Comparison of ENCODE assay signal across 26 cellular contexts in the genomic region with DNA sequence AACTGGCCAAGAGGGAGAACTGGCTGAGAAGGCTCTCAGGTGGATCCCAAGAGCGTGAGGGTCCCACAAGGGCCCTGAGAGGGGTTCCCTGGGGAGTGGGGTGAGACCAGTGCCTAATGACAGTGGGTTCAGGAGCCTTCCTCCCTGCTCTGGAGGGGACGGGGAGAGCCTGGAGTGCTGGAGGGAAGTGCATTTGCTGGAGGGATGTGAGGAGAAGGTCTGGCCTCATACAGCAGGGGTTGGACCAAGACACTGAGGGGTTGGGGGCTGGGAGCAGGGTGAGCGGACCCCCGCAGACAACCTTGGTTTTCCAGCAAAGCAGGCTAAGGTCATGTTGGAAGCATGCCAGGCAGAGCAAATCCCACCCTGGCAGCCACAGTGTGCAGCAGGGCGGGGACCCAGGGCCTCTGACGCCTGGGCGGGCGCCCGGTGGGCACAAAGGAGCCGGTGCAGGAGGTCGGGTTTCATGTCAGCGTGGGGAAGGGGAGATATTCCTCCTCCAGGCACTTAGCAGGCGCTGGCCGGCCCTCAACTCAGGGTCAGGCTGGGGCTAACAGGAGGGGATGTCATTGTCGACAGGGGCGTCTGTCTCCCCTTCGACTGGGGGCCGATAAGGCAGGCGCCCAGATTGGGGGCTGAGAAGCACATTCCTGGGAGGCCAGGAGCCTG. TPM values are rescaled to one million over a fixed set of nuclear protein-coding genes. Genes with fewer than 3 reads are reported as not detected.
DNase-seq lines count a peak whose midpoint lies in the region; ATAC-seq, FAIRE-seq and TF ChIP-seq lines count a peak whose summit lies in the region.
"Had no signal": no experiment of that assay in that cellular context is flagged by ENCODE, and none has a peak within 500 bp of the region (broad histone marks: within the 10 kb centered on the region; RNA-seq: fewer than 3 reads in every experiment).

No MANE protein-coding gene starts in this region.

- H3K4me1 Mint-ChIP-seq in nephron = peaks cover 84% of the 10 kb centered on the region

- no peak for TF ChIP-seq RAD21 in H1 (IDR thresholded peaks at IDR 0.05 in 1 of 2, conservative IDR thresholded peaks at IDR 0.05 in 1 of 2; ENCODE audit: low read depth in 2 of 2, low read length in 2 of 2)

- peaks cover 10% of the 10 kb centered on the region; the same call in 1 of the 2 replicates for H3K36me3 ChIP-seq in BLaER1
- H3K36me3 ChIP-seq in H7 (replicated peaks; ENCODE audit: control insufficient read depth, insufficient read depth, low read length) = no peaks in the 10 kb centered on the region
- H3K36me3 ChIP-seq in H1 (ENCODE audit: control insufficient read depth in 2 of 4, insufficient read depth in 4 of 4, low read length in 3 of 4) = no peaks in the 10 kb centered on the region
- H3K36me3 ChIP-seq in mucosa of descending colon (ENCODE audit: low read depth) = no peaks in the 10 kb centered on the region
- H3K36me3 ChIP-seq: esophagus muscularis mucosa had no signal

- 0 out of 2 replicates have a peak overlapping the region, but pooled peaks have one; percentile 84 for H2BK12ac ChIP-seq in H1 (ENCODE audit: low read depth, low read length)

- ATAC-seq in mucosa of descending colon (no peak), left lobe of liver (no peak)
- ATAC-seq: activated CD8-positive, alpha-beta memory T cell treated with anti-CD3 and anti-CD28 coated beads, Interleukin-2, amount 10 ng/mL, durations not matched to agents 7 days and 5 days had no signal

- peaks cover 12% of the 10 kb centered on the region; the same call in 1 of the 2 replicates for H3K23me2 ChIP-seq in H1 (ENCODE audit: low read depth, low read length)

- H3K4me2 ChIP-seq in BLaER1 (peak overlapping the region; percentile 89), H1 (ENCODE audit: insufficient read depth in 1 of 2, low read depth in 2 of 2, low read length in 2 of 2) (no peak overlapping the region)

- no peaks in the 10 kb centered on the region for H3K79me2 ChIP-seq in H1 (ENCODE audit: control insufficient read depth in 1 of 2, insufficient read depth in 2 of 2, low read length in 2 of 2)

- peak overlapping the region; percentile 69; the same call in 1 of the 2 replicates for H3K9ac ChIP-seq in BLaER1
- H3K9ac ChIP-seq in H1 (replicated peaks in 1 of 4; ENCODE audit: extremely low read depth in 1 of 4, low read depth in 3 of 4, low read length in 3 of 4) = no peak overlapping the region

- no peaks in the 10 kb centered on the region for H3K27me3 Mint-ChIP-seq in nephron (ENCODE audit: low read depth)

- H2BK20ac ChIP-seq in H1 (ENCODE audit: low read length) = peak overlapping the region; percentile 80; the same call in 1 of the 2 replicates

- DNase-seq in H7 (peak; percentile 78), H1 (ENCODE audit: low read depth in 1 of 2, low spot score in 2 of 2) (no peak), mucosa of gallbladder (ENCODE audit: low spot score) (no peak), AML-193 (lab: John Stamatoyannopoulos, UW) (no peak), mucosa of descending colon (no peak), left lobe of liver (ENCODE audit: low spot score) (no peak)
- DNase-seq: activated CD4-positive, alpha-beta T cell treated with anti-CD3 and anti-CD28 coated beads for 48 hours; activated CD8-positive, alpha-beta memory T cell treated with anti-CD3 and anti-CD28 coated beads, Interleukin-2, amount 10 ng/mL, durations not matched to agents 7 days and 5 days; activated naive CD4-positive, alpha-beta T cell treated with anti-CD3 and anti-CD28 coated beads, Interleukin-2, amount 10 ng/mL, durations not matched to agents 7 days and 5 days; amygdala; CD4-positive, CD25-positive, alpha-beta regulatory T cell; cortex of kidney; EL; foreskin melanocyte; mesendoderm; NCI-H1417; NCI-H2107; NCI-H510A treated with DMSO at 0.1 percent for 48 hours; trophoblast cell had no signal

- TF ChIP-seq CTCF in H1 (IDR thresholded peaks at IDR 0.05; ENCODE audit: control extremely low read depth in 1 of 3, insufficient read depth in 1 of 3, low read depth in 1 of 3, low read length in 3 of 3) (no peak), nephron (IDR thresholded peaks at IDR 0.05; ENCODE audit: unreplicated experiment in 3 of 3) (no peak), mucosa of descending colon (IDR thresholded peaks at IDR 0.05) (no peak)

- TF ChIP-seq POLR2A in H1 (IDR thresholded peaks at IDR 0.05; ENCODE audit: control extremely low read depth in 1 of 2, low read depth in 2 of 2, low read length in 2 of 2) = no peak

- no peak overlapping the region; the same call in 1 of the 2 replicates for H2AFZ ChIP-seq in H1 (ENCODE audit: low read length)

- H2BK15ac ChIP-seq in H1 (ENCODE audit: low read length) = peak overlapping the region; percentile 92; the same call in 1 of the 2 replicates

- H3K36me3 Mint-ChIP-seq in nephron (ENCODE audit: low read depth) = no peaks in the 10 kb centered on the region
- H3K36me3 Mint-ChIP-seq: CD4-positive, CD25-positive, alpha-beta regulatory T cell had no signal

- H4K8ac ChIP-seq in H1 (ENCODE audit: extremely low read depth, insufficient read depth, low read length) = peak overlapping the region; percentile 48

- FAIRE-seq in H1 (lab: Jason Lieb, UNC) = no peak
- FAIRE-seq: bronchial epithelial cell, RCC 7860 had no signal

- H3K9me3 Mint-ChIP-seq in nephron = no peaks in the 10 kb centered on the region
- H3K9me3 Mint-ChIP-seq: activated naive CD4-positive, alpha-beta T cell treated with anti-CD3 and anti-CD28 coated beads, Interleukin-2, amount 10 ng/mL, durations not matched to agents 7 days and 5 days; CD4-positive, CD25-positive, alpha-beta regulatory T cell had no signal

- no peak overlapping the region for H2AK5ac ChIP-seq in H1 (ENCODE audit: low read depth, low read length)

- H3K14ac ChIP-seq in H1 (ENCODE audit: insufficient read length) = no peak overlapping the region

- H3K27ac Mint-ChIP-seq in nephron = peak overlapping the region; percentile 57 to 90 (median 72)
- H3K27ac Mint-ChIP-seq: activated CD8-positive, alpha-beta memory T cell treated with anti-CD3 and anti-CD28 coated beads, Interleukin-2, amount 10 ng/mL, durations not matched to agents 7 days and 5 days; activated naive CD4-positive, alpha-beta T cell treated with anti-CD3 and anti-CD28 coated beads, Interleukin-2, amount 10 ng/mL, durations not matched to agents 7 days and 5 days had no signal

- 76% methylated on average over 18 of the region's 19 CpGs; no CpG with 5 or more reads in 1 of the 2 experiments for WGBS in H1 (ENCODE audit: extremely low coverage in 1 of 2, insufficient coverage in 1 of 2, insufficient read length in 1 of 2, insufficient replicate concordance in 2 of 2, low coverage in 1 of 2, low lambda C conversion rate in 2 of 2, missing lambda C conversion rate in 1 of 2), 2 experiments

- H3K27ac ChIP-seq in BLaER1 (peak overlapping the region; percentile 97), H1 (ENCODE audit: low read depth, low read length) (no peak overlapping the region)
- H3K27ac ChIP-seq: esophagus muscularis mucosa, HL-60, SK-N-MC had no signal

- H3K56ac ChIP-seq in H1 (replicated peaks; ENCODE audit: insufficient read length, low read depth, low read length) = no peak overlapping the region

- intact Hi-C loops in mucosa of descending colon (cut with DNase I, micrococcal nuclease) = loop anchor here in 1 of 2 donors (10.0 kb wide), 1 partner anchor 297 kb away; no protein-coding TSS in a partner anchor

- peak overlapping the region; percentile 66; the same call in 1 of the 2 replicates for H2BK5ac ChIP-seq in H1 (ENCODE audit: low read depth, low read length)

- peak overlapping the region; percentile 48; the same call in 1 of the 2 replicates for H3K18ac ChIP-seq in H1 (ENCODE audit: extremely low read depth, low read length)

- H4K20me1 ChIP-seq in BLaER1 (peaks cover 15% of the 10 kb centered on the region), H1 (replicated peaks in 1 of 2; ENCODE audit: control insufficient read depth in 1 of 2, insufficient read depth in 2 of 2, low read length in 2 of 2) (peaks cover 0 to 4% of the 10 kb centered on the region in 2 experiments)

- H4K91ac ChIP-seq in H1 (replicated peaks; ENCODE audit: insufficient read length, low read length) = peak overlapping the region; percentile 69

- CTCF ChIA-PET in H1 (lab: Charles Lee; ENCODE audit: partially characterized antibody) = no interaction called here

- H3K79me1 ChIP-seq in H1 (ENCODE audit: low read depth, low read length) = no peaks in the 10 kb centered on the region

- no peaks in the 10 kb centered on the region for H3K9me3 ChIP-seq in BLaER1
- H3K9me3 ChIP-seq in H1 (ENCODE audit: insufficient read depth in 2 of 2, low read depth in 1 of 2, low read length in 1 of 2) = no peaks in the 10 kb centered on the region
- no peaks in the 10 kb centered on the region for H3K9me3 ChIP-seq in mucosa of descending colon
- H3K9me3 ChIP-seq: esophagus muscularis mucosa had no signal

- H3K27me3 ChIP-seq in BLaER1 = no peaks in the 10 kb centered on the region
- no peaks in the 10 kb centered on the region; the same call in 1 of the 2 replicates for H3K27me3 ChIP-seq in H7 (ENCODE audit: control insufficient read depth, insufficient read depth, low read length)
- peaks cover 0 to 2% (median under 1%) of the 10 kb centered on the region in 4 experiments; a peak in 2 of 7 replicates for H3K27me3 ChIP-seq in H1 (replicated peaks in 1 of 4; ENCODE audit: control insufficient read depth in 3 of 4, extremely low read depth in 1 of 4, insufficient read depth in 3 of 4, low read length in 3 of 4)
- H3K27me3 ChIP-seq: esophagus muscularis mucosa had no signal

- peaks cover 85% of the 10 kb centered on the region for H3K4me1 ChIP-seq in BLaER1
- peaks cover 0 to 27% (median 19%) of the 10 kb centered on the region in 4 experiments; a peak in 5 of 7 replicates for H3K4me1 ChIP-seq in H1 (replicated peaks in 1 of 4; ENCODE audit: control insufficient read depth in 3 of 4, insufficient read depth in 4 of 4, low read length in 3 of 4)
- H3K4me1 ChIP-seq in mucosa of descending colon (ENCODE audit: low read depth) = peaks cover 13% of the 10 kb centered on the region

- H4K5ac ChIP-seq in H1 (ENCODE audit: insufficient read length, low read depth, low read length) = no peak overlapping the region

- H3K4ac ChIP-seq in H1 (replicated peaks; ENCODE audit: insufficient read length, low read depth, low read length) = no peak overlapping the region

- H2BK120ac ChIP-seq in H1 (replicated peaks; ENCODE audit: low read depth, low read length) = no peak overlapping the region

- H3K4me3 Mint-ChIP-seq in nephron = peak overlapping the region in 2 of 3 experiments; percentile 20 to 24
- H3K4me3 Mint-ChIP-seq: activated CD8-positive, alpha-beta memory T cell treated with anti-CD3 and anti-CD28 coated beads, Interleukin-2, amount 10 ng/mL, durations not matched to agents 7 days and 5 days; activated naive CD4-positive, alpha-beta T cell treated with anti-CD3 and anti-CD28 coated beads, Interleukin-2, amount 10 ng/mL, durations not matched to agents 7 days and 5 days had no signal

- H3K23ac ChIP-seq in H1 (ENCODE audit: insufficient read length) = no peak overlapping the region

- H3K4me3 ChIP-seq in BLaER1 (no peak overlapping the region), H7 (ENCODE audit: insufficient read depth, low read depth, low read length) (no peak overlapping the region), H1 (ENCODE audit: extremely low read depth in 1 of 4, insufficient read depth in 2 of 4, low read depth in 3 of 4, low read length in 4 of 4) (no peak overlapping the region), mucosa of descending colon (no peak overlapping the region)
- H3K4me3 ChIP-seq: esophagus muscularis mucosa, SK-N-MC had no signal

- no peak for TF ChIP-seq EP300 in H1 (IDR thresholded peaks at IDR 0.05; ENCODE audit: borderline replicate concordance in 1 of 2, low read depth in 2 of 2, low read length in 2 of 2)

- POLR2A ChIA-PET in H1 (lab: Charles Lee; ENCODE audit: partially characterized antibody) = no interaction called here

RNA-seq across cellular contexts. Expression of a gene that starts 3.1 kb away (rescaled TPM):
- 5.0 and 9.3 TPM in 2 replicates for total RNA-seq in H7 (2014; rRNA removed; shearing (Covaris generic))
- total RNA-seq in H1 (2021; fragmentation: NEBNext Ultra II Directional; extraction: Animal tissue kit (Norgen Biotek cat#: 25700)) = 8.7 and 9.9 TPM in 2 replicates
- polyA plus RNA-seq in H1 (2011; rRNA removed) = 19.5 and 27.8 TPM in 2 replicates
- 18.7 TPM for polyA plus RNA-seq in H1 (2011; cell fraction: cytosol; rRNA removed)
- 46.9 TPM for polyA plus RNA-seq in H1 (2011; cell fraction: nucleus; rRNA removed)
- 6.7 to 16.6 TPM (median 12.9 TPM) in 4 replicates for polyA plus RNA-seq in H1 (2012, experiment 1 of 2)
- polyA plus RNA-seq in H1 (2012, experiment 2 of 2) = 14.4 TPM
- polyA plus RNA-seq in H1 (2013, experiment 1 of 2) = 20.0 TPM
- 21.0 TPM for polyA plus RNA-seq in H1 (2013, experiment 2 of 2)
- 4.5 and 5.2 TPM in 2 replicates for polyA minus RNA-seq in H1 (2011; rRNA and poly(A)+ RNA removed)
- polyA minus RNA-seq in H1 (2011; cell fraction: cytosol; rRNA and poly(A)+ RNA removed) = 4.6 TPM
- polyA minus RNA-seq in H1 (2011; cell fraction: nucleus; rRNA and poly(A)+ RNA removed) = 6.7 TPM
- 6.2 TPM for total RNA-seq in mucosa of gallbladder
- total RNA-seq in mucosa of descending colon = 10 to 100 TPM in 1 of 3 donors, 1 to 10 TPM in 2; 4.4 to 18.8 (median 7.9) TPM
- total RNA-seq in left lobe of liver = 4.7 TPM
- total RNA-seq: esophagus muscularis mucosa had no signal

RNA-seq across cellular contexts. Expression of a gene that starts 15.8 kb away (rescaled TPM):
- total RNA-seq in H7 (2014; rRNA removed; shearing (Covaris generic)) = 10.7 and 17.4 TPM in 2 replicates
- 12.5 and 13.2 TPM in 2 replicates for total RNA-seq in H1 (2021; fragmentation: NEBNext Ultra II Directional; extraction: Animal tissue kit (Norgen Biotek cat#: 25700))
- polyA plus RNA-seq in H1 (2011; rRNA removed) = 9.1 and 10.7 TPM in 2 replicates
- 16.2 TPM for polyA plus RNA-seq in H1 (2011; cell fraction: cytosol; rRNA removed)
- polyA plus RNA-seq in H1 (2011; cell fraction: nucleus; rRNA removed) = 32.5 TPM
- polyA plus RNA-seq in H1 (2012, experiment 1 of 2) = 12.7 to 19.4 TPM (median 16.1 TPM) in 4 replicates
- 9.7 TPM for polyA plus RNA-seq in H1 (2012, experiment 2 of 2)
- polyA plus RNA-seq in H1 (2013, experiment 1 of 2) = 14.1 TPM
- polyA plus RNA-seq in H1 (2013, experiment 2 of 2) = 12.3 TPM
- 16.2 and 25.1 TPM in 2 replicates for polyA minus RNA-seq in H1 (2011; rRNA and poly(A)+ RNA removed)
- polyA minus RNA-seq in H1 (2011; cell fraction: cytosol; rRNA and poly(A)+ RNA removed) = 5.9 TPM
- polyA minus RNA-seq in H1 (2011; cell fraction: nucleus; rRNA and poly(A)+ RNA removed) = 20.7 TPM
- total RNA-seq in mucosa of gallbladder (24.0 TPM), mucosa of descending colon (10 to 100 TPM; 11.5 to 14.7 (median 12.5) TPM), left lobe of liver (6.8 TPM)

RNA-seq across cellular contexts. Expression of a gene that starts 52.3 kb away (rescaled TPM):
- total RNA-seq in H7 (2014; rRNA removed; shearing (Covaris generic)) = 952 and 1,162 TPM in 2 replicates
- total RNA-seq in H1 (2021; fragmentation: NEBNext Ultra II Directional; extraction: Animal tissue kit (Norgen Biotek cat#: 25700)) = 1,082 and 1,119 TPM in 2 replicates
- polyA plus RNA-seq in H1 (2011; rRNA removed) = 1,870 and 2,008 TPM in 2 replicates
- 1,234 TPM for polyA plus RNA-seq in H1 (2011; cell fraction: cytosol; rRNA removed)
- polyA plus RNA-seq in H1 (2011; cell fraction: nucleus; rRNA removed) = 854 TPM
- 481 to 1,182 TPM (median 1,056 TPM) in 4 replicates for polyA plus RNA-seq in H1 (2012, experiment 1 of 2)
- 1,334 TPM for polyA plus RNA-seq in H1 (2012, experiment 2 of 2)
- 1,822 TPM for polyA plus RNA-seq in H1 (2013, experiment 1 of 2)
- 1,703 TPM for polyA plus RNA-seq in H1 (2013, experiment 2 of 2)
- 45.6 and 50.1 TPM in 2 replicates for polyA minus RNA-seq in H1 (2011; rRNA and poly(A)+ RNA removed)
- polyA minus RNA-seq in H1 (2011; cell fraction: cytosol; rRNA and poly(A)+ RNA removed) = 631 TPM
- polyA minus RNA-seq in H1 (2011; cell fraction: nucleus; rRNA and poly(A)+ RNA removed) = 307 TPM
- 668 TPM for total RNA-seq in mucosa of gallbladder
- 100 to 1,000 TPM; 142 to 414 (median 209) TPM for total RNA-seq in mucosa of descending colon
- 81.5 TPM for total RNA-seq in left lobe of liver

RNA-seq across cellular contexts. Expression of a gene that starts 55.1 kb away (rescaled TPM):
- 79.1 and 86.5 TPM in 2 replicates for total RNA-seq in H7 (2014; rRNA removed; shearing (Covaris generic))
- 116 and 124 TPM in 2 replicates for total RNA-seq in H1 (2021; fragmentation: NEBNext Ultra II Directional; extraction: Animal tissue kit (Norgen Biotek cat#: 25700))
- 145 and 158 TPM in 2 replicates for polyA plus RNA-seq in H1 (2011; rRNA removed)
- 163 TPM for polyA plus RNA-seq in H1 (2011; cell fraction: cytosol; rRNA removed)
- polyA plus RNA-seq in H1 (2011; cell fraction: nucleus; rRNA removed) = 143 TPM
- 131 to 147 TPM (median 142 TPM) in 4 replicates for polyA plus RNA-seq in H1 (2012, experiment 1 of 2)
- 167 TPM for polyA plus RNA-seq in H1 (2012, experiment 2 of 2)
- 65.5 TPM for polyA plus RNA-seq in H1 (2013, experiment 1 of 2)
- 63.4 TPM for polyA plus RNA-seq in H1 (2013, experiment 2 of 2)
- polyA minus RNA-seq in H1 (2011; rRNA and poly(A)+ RNA removed) = 109 and 125 TPM in 2 replicates
- 50.9 TPM for polyA minus RNA-seq in H1 (2011; cell fraction: cytosol; rRNA and poly(A)+ RNA removed)
- polyA minus RNA-seq in H1 (2011; cell fraction: nucleus; rRNA and poly(A)+ RNA removed) = 64.2 TPM
- total RNA-seq in mucosa of gallbladder (70.7 TPM), mucosa of descending colon (10 to 100 TPM; 60.1 to 85.1 (median 69.3) TPM), left lobe of liver (25.7 TPM)
